8 cellular contexts compared by ENCODE assay signal in the genomic region with DNA sequence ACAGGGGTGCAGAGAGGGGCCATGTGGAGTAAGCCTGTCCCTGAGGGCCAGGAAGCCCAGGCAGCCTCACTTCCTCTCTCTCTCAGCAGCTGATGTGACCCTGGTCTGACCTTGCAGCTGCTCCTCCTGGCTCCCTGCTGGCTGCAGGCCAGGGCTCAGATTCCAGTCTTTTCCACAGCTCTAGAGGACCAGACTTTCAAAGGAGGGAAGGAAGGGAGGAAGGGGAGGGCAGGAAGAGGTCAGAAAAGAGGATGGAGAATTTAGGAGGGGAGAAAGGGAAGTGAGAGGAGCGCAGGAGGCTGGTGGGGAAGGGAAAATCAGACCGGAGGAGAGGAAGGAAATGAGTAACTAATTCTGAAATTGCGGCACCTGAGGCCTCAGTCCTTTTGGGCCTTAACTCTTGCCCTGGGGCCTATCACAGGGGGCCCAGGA. TPM values are rescaled to one million over a fixed set of nuclear protein-coding genes. Genes with fewer than 3 reads are reported as not detected.
DNase-seq lines count a peak whose midpoint lies in the region; ATAC-seq lines count a peak whose summit lies in the region.

No MANE protein-coding gene starts in this region.

- DNase-seq in DMS53 treated with DMSO at 0.1 percent for 48 hours (lab: John Stamatoyannopoulos, UW; ENCODE audit: unreplicated experiment) = peak; percentile 29
- DNase-seq in NCI-H2171 (lab: John Stamatoyannopoulos, UW) = peak; percentile 69
- peak; percentile 62 for DNase-seq in ecto neural progenitor cell (ENCODE audit: low spot score)
- DNase-seq in myocyte (ENCODE audit: low read depth) = peak; percentile 89
- DNase-seq in effector CD4-positive, alpha-beta T cell = no peak
- DNase-seq in cortex of kidney (lab: John Stamatoyannopoulos, UW) = no peak

- ATAC-seq in GM21737 (IDR thresholded peaks at IDR 0.05; ENCODE audit: unreplicated experiment) = peak; percentile 62
- ATAC-seq in GM19328 (IDR thresholded peaks at IDR 0.05; ENCODE audit: unreplicated experiment) = no peak

RNA-seq across cellular contexts. Expression of a gene that starts 40.9 kb away (rescaled TPM):
- total RNA-seq in myocyte = 4.1 and 4.7 TPM in 2 replicates
- polyA plus RNA-seq in myocyte (2012) = 13.7 TPM

Comparison
In these comparisons a context has a peak if more than half of its experiments do, and no peak if none do; other contexts are left out.
1. DNase-seq: peak in DMS53 treated with DMSO at 0.1 percent for 48 hours (single experiment), NCI-H2171 (single experiment), ecto neural progenitor cell (single experiment) and myocyte (single experiment); none in effector CD4-positive, alpha-beta T cell (single experiment) and cortex of kidney (single experiment).